18 cellular contexts compared by ENCODE assay signal in genomic region chr19:18363787-18364186, GRCh38. TPM values are rescaled to one million over a fixed set of nuclear protein-coding genes. Genes with fewer than 3 reads are reported as not detected.
A peak's percentile ranks its signal among the peaks of the same experiment; 100 is the strongest.
DNase-seq lines count a peak whose midpoint lies in the region; ATAC-seq and TF ChIP-seq lines count a peak whose summit lies in the region.
"Had no signal": no experiment of that assay in that cellular context is flagged by ENCODE, and none has a peak within 500 bp of the region (broad histone marks: within the 10 kb centered on the region; RNA-seq: fewer than 3 reads in every experiment).

No MANE protein-coding gene starts in this region.

- H3K36me3 ChIP-seq in neutrophil (peaks cover 24% of the 10 kb centered on the region), uterus (no peaks in the 10 kb centered on the region)

- no peaks in the 10 kb centered on the region for H3K9me3 ChIP-seq in neutrophil
- no peaks in the 10 kb centered on the region for H3K9me3 ChIP-seq in uterus
- H3K9me3 ChIP-seq: Caco-2 had no signal

- H3K27me3 Mint-ChIP-seq in chondrocyte (ENCODE audit: low read depth), result no peaks in the 10 kb centered on the region

- TF ChIP-seq CTCF in chondrocyte (IDR thresholded peaks at IDR 0.05) (no peak), neutrophil (IDR thresholded peaks at IDR 0.05) (no peak), uterus (IDR thresholded peaks at IDR 0.05) (no peak)

- peaks cover 12% of the 10 kb centered on the region for H3K36me3 Mint-ChIP-seq in chondrocyte (ENCODE audit: low read depth)

- H3K4me1 ChIP-seq in neutrophil (ENCODE audit: control insufficient read depth in 1 of 2, insufficient read depth in 1 of 2, low read depth in 1 of 2, low read length in 1 of 2) (peaks cover 18 to 23% of the 10 kb centered on the region in 2 experiments), uterus (peaks cover 0 to 4% of the 10 kb centered on the region in 2 donors)

- ATAC-seq in HG02840 (IDR thresholded peaks at IDR 0.05; ENCODE audit: low FRiP score, unreplicated experiment), result no peak
- ATAC-seq: activated T-cell treated with anti-CD3 and anti-CD28 coated beads, Interleukin-2, amount 50 U/mL, for 72 hours had no signal

- H3K27ac Mint-ChIP-seq in chondrocyte (ENCODE audit: unreplicated experiment), result peak overlapping the region; percentile 98
- H3K27ac Mint-ChIP-seq: activated T-cell treated with anti-CD3 and anti-CD28 coated beads, Interleukin-2, amount 50 U/mL, for 72 hours had no signal

- no peak for TF ChIP-seq POLR2A in uterus (IDR thresholded peaks at IDR 0.05)

- H3K27me3 ChIP-seq in neutrophil (no peaks in the 10 kb centered on the region), uterus (no peaks in the 10 kb centered on the region)

- DNase-seq in DMS 273 (lab: John Stamatoyannopoulos, UW; ENCODE audit: unreplicated experiment), result peak; percentile 53
- DNase-seq in DMS 273 treated with DMSO at 0.1 percent for 48 hours (lab: John Stamatoyannopoulos, UW), result no peak
- no peak for DNase-seq in chondrocyte (ENCODE audit: low spot score)
- no peak for DNase-seq in uterus
- DNase-seq in NCI-H748 (lab: John Stamatoyannopoulos, UW; ENCODE audit: unreplicated experiment), result no peak
- no peak for DNase-seq in iPS-NIHi11 (ENCODE audit: low spot score)
- DNase-seq: activated CD4-positive, alpha-beta T cell treated with anti-CD3 and anti-CD28 coated beads, Interleukin-2, amount 50 U/mL, for 4 hours; activated T-cell treated with anti-CD3 and anti-CD28 coated beads, Interleukin-2, amount 50 U/mL, for 72 hours; Caco-2; GOT3; midbrain; NCI-H187 treated with DMSO at 0.1 percent for 48 hours; NCI-H526 treated with DMSO at 0.1 percent for 48 hours; T-helper 9 cell had no signal

- H3K4me3 ChIP-seq in neutrophil (ENCODE audit: low read depth in 1 of 2, low read length in 1 of 2), result no peak overlapping the region
- H3K4me3 ChIP-seq in uterus, result no peak overlapping the region

- H3K27ac ChIP-seq in neutrophil (peak overlapping the region; percentile 33), uterus (peak overlapping the region; percentile 81 to 90)

- intact Hi-C loops in uterus (cut with DNase I; ENCODE audit: low total_unique reads), result no loop called here

- no peak overlapping the region for H3K4me3 Mint-ChIP-seq in chondrocyte (ENCODE audit: unreplicated experiment)
- H3K4me3 Mint-ChIP-seq: activated T-cell treated with anti-CD3 and anti-CD28 coated beads, Interleukin-2, amount 50 U/mL, for 72 hours had no signal

- H3K4me1 Mint-ChIP-seq in chondrocyte (ENCODE audit: low read depth), result peaks cover 35% of the 10 kb centered on the region

- H3K9me3 Mint-ChIP-seq in chondrocyte (ENCODE audit: low read depth), result no peaks in the 10 kb centered on the region
- H3K9me3 Mint-ChIP-seq: activated T-cell treated with anti-CD3 and anti-CD28 coated beads, Interleukin-2, amount 50 U/mL, for 72 hours had no signal

RNA-seq across cellular contexts. Expression of gene GDF15, which starts 22.2 kb away (rescaled TPM):
- total RNA-seq in chondrocyte (6.2 to 149 TPM (median 149 TPM) in 3 replicates), uterus (10 to 100 TPM in 1 of 4 donors, 1 to 10 TPM in 1, under 1 TPM in 2; 0.41 to 13.1 (median 1.6) TPM)

RNA-seq across cellular contexts. Expression of gene PGPEP1, which starts 23.4 kb away (rescaled TPM):
- total RNA-seq in chondrocyte (18.6 to 21.5 TPM (median 21.1 TPM) in 3 replicates), uterus (10 to 100 TPM; 21.2 to 67.9 (median 38.1) TPM)

RNA-seq across cellular contexts. Expression of gene LRRC25, which starts 33.6 kb away (rescaled TPM):
- not detected in 3 replicates for total RNA-seq in chondrocyte
- 1 to 10 TPM in 2 of 4 donors, under 1 TPM in 1, not detected in 1; 0.51 to 2.3 (median 1.9) TPM for total RNA-seq in uterus
- total RNA-seq: A172; activated T-cell treated with anti-CD3 and anti-CD28 coated beads, Interleukin-2, amount 50 U/mL, for 72 hours; Caco-2; RPMI7951 had no signal

RNA-seq across cellular contexts. Expression of gene LSM4, which starts 40.9 kb away (rescaled TPM):
- total RNA-seq in chondrocyte, result 68.1 to 84.8 TPM (median 73.0 TPM) in 3 replicates
- total RNA-seq in uterus, result 100 to 1,000 TPM in 1 of 4 donors, 10 to 100 TPM in 2, 1 to 10 TPM in 1; 8.8 to 120 (median 64.2) TPM

RNA-seq across cellular contexts. Expression of gene SSBP4, which starts 55.4 kb away (rescaled TPM):
- total RNA-seq in chondrocyte (54.8 to 72.3 TPM (median 56.3 TPM) in 3 replicates), uterus (100 to 1,000 TPM in 1 of 4 donors, 10 to 100 TPM in 3; 23.6 to 105 (median 54.8) TPM)
